Comparison of ENCODE assay signal across 24 cellular contexts in the genomic region with DNA sequence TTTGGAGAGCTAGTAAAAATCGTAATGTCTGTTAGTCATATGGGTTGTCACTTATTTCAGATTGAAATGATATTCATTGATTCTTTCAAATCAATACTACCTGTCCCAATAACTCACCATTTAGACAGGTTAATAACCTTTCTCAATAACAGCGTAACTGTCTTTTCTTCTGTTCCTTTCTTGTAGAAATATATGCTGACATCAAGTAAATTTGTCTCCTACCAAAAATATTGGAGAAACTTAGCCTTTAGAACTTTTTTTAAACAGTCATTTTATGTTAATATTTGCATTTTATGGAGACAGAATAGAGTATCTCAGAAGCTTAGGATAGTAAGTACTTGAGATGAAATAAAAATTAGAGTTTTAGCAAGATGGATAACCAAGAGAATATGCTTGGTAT.
"Had no signal": no experiment of that assay in that cellular context is flagged by ENCODE, and none has a peak within 500 bp of the region (broad histone marks: within the 10 kb centered on the region; RNA-seq: fewer than 3 reads in every experiment).

No MANE protein-coding gene starts in this region.

- FAIRE-seq: small intestine, urothelium cell line had no signal

- H2AFZ ChIP-seq: neural progenitor cell, parathyroid adenoma had no signal

- ATAC-seq: naive thymus-derived CD4-positive, alpha-beta T cell; natural killer cell; psoas muscle; right cardiac atrium; sciatic nerve; stimulated activated effector memory CD8-positive, alpha-beta T cell treated with anti-CD3 and anti-CD28 coated beads, Interleukin-12 subunit alpha, Interleukin-12 subunit beta, amount 100 ng/mL, for 72 hours; stimulated activated naive B cell treated with anti-CD40 and anti-IgM and Interleukin-4, amounts not matched to agents 10 μg/mL and 1 μg/mL and 100 μg/mL, for 72 hours had no signal

- H3K4me3 ChIP-seq: neural progenitor cell, ovary, psoas muscle, stomach, thoracic aorta, thyroid gland, tibial nerve, upper lobe of left lung had no signal

- DNase-seq: naive thymus-derived CD4-positive, alpha-beta T cell; natural killer cell; occipital lobe; ovary; posterior cingulate gyrus; psoas muscle; right cardiac atrium; small intestine; stimulated activated CD4-positive, alpha-beta T cell treated with anti-CD3 and anti-CD28 coated beads, Interleukin-15, amount 100 ng/mL, for 24 hours; stimulated activated CD4-positive, alpha-beta T cell treated with anti-CD3 and anti-CD28 coated beads, Interleukin-2, amount 100 ng/mL, for 24 hours; stimulated activated CD4-positive, alpha-beta T cell treated with anti-CD3 and anti-CD28 coated beads, Interleukin-2, amount 100 ng/mL, for 48 hours; stimulated activated CD4-positive, alpha-beta T cell treated with anti-CD3 and anti-CD28 coated beads, Interleukin-4, amount 100 ng/mL, for 24 hours; stimulated activated naive B cell treated with anti-CD40 and anti-IgM and Interleukin-4, amounts not matched to agents 10 μg/mL and 1 μg/mL and 100 μg/mL, for 72 hours; stimulated activated naive CD4-positive, alpha-beta T cell treated with Interleukin-2 at 50 U/mL for 16 hours; stomach; thyroid gland; upper lobe of left lung had no signal

- H3K9ac ChIP-seq: neural progenitor cell, parathyroid adenoma had no signal

- H3K36me3 ChIP-seq: ovary, thoracic aorta had no signal

- H3K4me2 ChIP-seq: neural progenitor cell had no signal

- H3K9me3 ChIP-seq: ovary, psoas muscle, stomach, thoracic aorta, thyroid gland, upper lobe of left lung had no signal

- H3K27ac ChIP-seq: neural progenitor cell, parathyroid adenoma, psoas muscle, stomach, thoracic aorta, thyroid gland, tibial nerve, upper lobe of left lung had no signal

- H3K79me2 ChIP-seq: parathyroid adenoma had no signal

- H3K27me3 ChIP-seq: neural progenitor cell, ovary, stomach, thyroid gland, tibial nerve, upper lobe of left lung had no signal

- H3K4me1 ChIP-seq: neural progenitor cell, parathyroid adenoma, psoas muscle had no signal
